11 cellular contexts compared by ENCODE assay signal in genomic region chr12:12441051-12441807, GRCh38.
DNase-seq lines count a peak whose midpoint lies in the region; ATAC-seq lines count a peak whose summit lies in the region.
"Had no signal": no experiment of that assay in that cellular context is flagged by ENCODE, and none has a peak within 500 bp of the region (broad histone marks: within the 10 kb centered on the region; RNA-seq: fewer than 3 reads in every experiment).

No MANE protein-coding gene starts in this region.

- H3K9me3 ChIP-seq in esophagus (ENCODE audit: control insufficient read depth in 2 of 2, insufficient read depth in 1 of 2, low read depth in 1 of 2, low read length in 1 of 2): no peaks in the 10 kb centered on the region
- H3K9me3 ChIP-seq: tibial nerve had no signal

- peaks cover 74% of the 10 kb centered on the region for H3K4me1 Mint-ChIP-seq in activated CD4-positive, alpha-beta T cell treated with anti-CD3 and anti-CD28 coated beads for 36 hours
- peaks cover 57% of the 10 kb centered on the region for H3K4me1 Mint-ChIP-seq in stimulated activated naive CD8-positive, alpha-beta T cell treated with anti-CD3 and anti-CD28 coated beads, Interleukin-15, amount 100 ng/mL, for 72 hours

- H3K27ac Mint-ChIP-seq in activated CD4-positive, alpha-beta T cell treated with anti-CD3 and anti-CD28 coated beads for 36 hours: peak overlapping the region; percentile 98
- H3K27ac Mint-ChIP-seq in stimulated activated naive CD8-positive, alpha-beta T cell treated with anti-CD3 and anti-CD28 coated beads, Interleukin-15, amount 100 ng/mL, for 72 hours: peak overlapping the region; percentile 98 to 99

- POLR2A ChIA-PET in activated CD4-positive, alpha-beta T cell treated with anti-CD3 and anti-CD28 coated beads for 36 hours (lab: Charles Lee): interaction anchor here (0.6 to 1.8 kb wide), 16 partner anchors 10 to 284 kb away, joined by 3 to 15 read pairs (median 6); no protein-coding TSS in a partner anchor

- ATAC-seq in activated CD4-positive, alpha-beta T cell treated with anti-CD3 and anti-CD28 coated beads for 36 hours: no peak
- ATAC-seq in stimulated activated naive CD8-positive, alpha-beta T cell treated with anti-CD3 and anti-CD28 coated beads, Interleukin-15, amount 100 ng/mL, for 72 hours: no peak

- no peak overlapping the region for H3K4me3 ChIP-seq in esophagus (ENCODE audit: low read depth in 1 of 2, low read length in 2 of 2)
- H3K4me3 ChIP-seq: tibial nerve had no signal

- CTCF ChIA-PET in activated CD4-positive, alpha-beta T cell treated with anti-CD3 and anti-CD28 coated beads for 36 hours (lab: Charles Lee): interaction anchor here (0.5 to 2.7 kb wide), 12 partner anchors 14 to 432 kb away, joined by 3 to 8 read pairs (median 4); partner anchors contain the start of gene DUSP16

- H3K4me3 Mint-ChIP-seq in activated CD4-positive, alpha-beta T cell treated with anti-CD3 and anti-CD28 coated beads for 36 hours: peak overlapping the region; percentile 46
- peak overlapping the region; percentile 53 to 61 for H3K4me3 Mint-ChIP-seq in stimulated activated naive CD8-positive, alpha-beta T cell treated with anti-CD3 and anti-CD28 coated beads, Interleukin-15, amount 100 ng/mL, for 72 hours

- H3K27me3 Mint-ChIP-seq in activated CD4-positive, alpha-beta T cell treated with anti-CD3 and anti-CD28 coated beads for 36 hours: no peaks in the 10 kb centered on the region
- H3K27me3 Mint-ChIP-seq in stimulated activated naive CD8-positive, alpha-beta T cell treated with anti-CD3 and anti-CD28 coated beads, Interleukin-15, amount 100 ng/mL, for 72 hours: no peaks in the 10 kb centered on the region

- H3K27me3 ChIP-seq in esophagus (ENCODE audit: control insufficient read depth in 1 of 2, insufficient read depth in 2 of 2, low read length in 2 of 2): no peaks in the 10 kb centered on the region
- H3K27me3 ChIP-seq: tibial nerve had no signal

- intact Hi-C loops in activated CD4-positive, alpha-beta T cell treated with anti-CD3 and anti-CD28 coated beads for 36 hours (cut with DNase I, micrococcal nuclease): loop anchor here (1.0 to 5.0 kb wide), 3 partner anchors 66 to 256 kb away; partner anchors contain the start of gene DUSP16 (in 1 of the 2)

- no peak for DNase-seq in activated CD4-positive, alpha-beta T cell treated with anti-CD3 and anti-CD28 coated beads for 36 hours
- no peak for DNase-seq in activated CD4-positive, alpha-beta T cell treated with anti-CD3 and anti-CD28 coated beads, Interleukin-2, amount 50 U/mL, for 4 hours
- DNase-seq in NCI-H510A (lab: John Stamatoyannopoulos, UW): peak; percentile 64
- DNase-seq in stimulated activated naive CD8-positive, alpha-beta T cell treated with anti-CD3 and anti-CD28 coated beads, Interleukin-15, amount 100 ng/mL, for 72 hours: no peak
- no peak for DNase-seq in RPMI8226
- no peak for DNase-seq in NK-92 (lab: John Stamatoyannopoulos, UW; ENCODE audit: unreplicated experiment)
- no peak for DNase-seq in HPDE6-E6E7 (ENCODE audit: extremely low spot score)
- DNase-seq: NCI-H1048, SW 1271 had no signal

- H3K36me3 Mint-ChIP-seq in activated CD4-positive, alpha-beta T cell treated with anti-CD3 and anti-CD28 coated beads for 36 hours (ENCODE audit: low read depth): peaks cover 30% of the 10 kb centered on the region

- H3K36me3 ChIP-seq in esophagus (ENCODE audit: control insufficient read depth in 2 of 2, insufficient read depth in 2 of 2, low read length in 1 of 2): peaks cover 0 to 3% of the 10 kb centered on the region in 2 donors

- 94 to 95% methylated on average over 5 of the region's 5 CpGs for WGBS in esophagus, 2 donors

- H3K9me3 Mint-ChIP-seq in activated CD4-positive, alpha-beta T cell treated with anti-CD3 and anti-CD28 coated beads for 36 hours (ENCODE audit: low read depth): peaks cover 7% of the 10 kb centered on the region
- peaks cover 8 to 10% of the 10 kb centered on the region in 2 donors for H3K9me3 Mint-ChIP-seq in stimulated activated naive CD8-positive, alpha-beta T cell treated with anti-CD3 and anti-CD28 coated beads, Interleukin-15, amount 100 ng/mL, for 72 hours

- peaks cover 3 to 10% of the 10 kb centered on the region in 2 donors for H3K4me1 ChIP-seq in esophagus (ENCODE audit: control insufficient read depth in 2 of 2, insufficient read depth in 2 of 2, low read length in 1 of 2)

- peak overlapping the region; percentile 47 to 51 for H3K27ac ChIP-seq in esophagus (ENCODE audit: low read depth in 2 of 2, low read length in 1 of 2)
